11 cellular contexts compared by ENCODE assay signal in genomic region chr1:236066054-236066453, GRCh38. TPM values are rescaled to one million over a fixed set of nuclear protein-coding genes. Genes with fewer than 3 reads are reported as not detected.
DNase-seq lines count a peak whose midpoint lies in the region; ATAC-seq and TF ChIP-seq lines count a peak whose summit lies in the region.
"Had no signal": no experiment of that assay in that cellular context is flagged by ENCODE, and none has a peak within 500 bp of the region (broad histone marks: within the 10 kb centered on the region; RNA-seq: fewer than 3 reads in every experiment).

No MANE protein-coding gene starts in this region.

- H3K4me3 ChIP-seq in hepatocyte (no peak overlapping the region), rectal smooth muscle tissue (ENCODE audit: low read length) (peak overlapping the region; percentile 92)
- H3K4me3 ChIP-seq: PC-9 had no signal

- peak overlapping the region; percentile 7 for H3K9ac ChIP-seq in rectal smooth muscle tissue (ENCODE audit: low read length)

- intact Hi-C loops in activated T-helper 1 cell treated with anti-CD3 and anti-CD28 coated beads, Interleukin-12 subunit alpha, Interleukin-12 subunit beta, Interleukin-2, Interleukin-4 antibody, amounts not matched to agents 30 ng/mL and 10 ng/mL and 1 ng/mL, durations not matched to agents 14 hours and 24 hours and 36 hours (cut with micrococcal nuclease) = loop anchor here (1.0 to 5.0 kb wide), 3 partner anchors 8 to 564 kb away; partner anchors contain the start of gene B3GALNT2

- no peaks in the 10 kb centered on the region for H3K36me3 Mint-ChIP-seq in activated T-helper 1 cell treated with anti-CD3 and anti-CD28 coated beads, Interleukin-12 subunit alpha, Interleukin-12 subunit beta, Interleukin-2, Interleukin-4 antibody, amounts not matched to agents 30 ng/mL and 10 ng/mL and 1 ng/mL, durations not matched to agents 14 hours and 24 hours and 36 hours (ENCODE audit: low read depth)

- H3K27ac ChIP-seq in hepatocyte (peak overlapping the region; percentile 91), rectal smooth muscle tissue (ENCODE audit: low read depth, low read length) (peak overlapping the region; percentile 100)
- H3K27ac ChIP-seq: PC-9 had no signal

- H2AFZ ChIP-seq in hepatocyte = no peak overlapping the region
- H2AFZ ChIP-seq: PC-9 had no signal

- H3K79me2 ChIP-seq in hepatocyte = peaks cover 26% of the 10 kb centered on the region

- no peaks in the 10 kb centered on the region for H4K20me1 ChIP-seq in hepatocyte (ENCODE audit: insufficient read depth, poor library complexity, severe bottlenecking)

- H3K9me3 ChIP-seq in hepatocyte (ENCODE audit: low read depth) = no peaks in the 10 kb centered on the region

- H3K4me3 Mint-ChIP-seq in activated T-helper 1 cell treated with anti-CD3 and anti-CD28 coated beads, Interleukin-12 subunit alpha, Interleukin-12 subunit beta, Interleukin-2, Interleukin-4 antibody, amounts not matched to agents 30 ng/mL and 10 ng/mL and 1 ng/mL, durations not matched to agents 14 hours and 24 hours and 36 hours = peak overlapping the region; percentile 52

- peak; percentile 23 for DNase-seq in GM20000 (ENCODE audit: low spot score)
- DNase-seq in activated T-helper 1 cell treated with anti-CD3 and anti-CD28 coated beads, Interleukin-12 subunit alpha, Interleukin-12 subunit beta, Interleukin-2, Interleukin-4 antibody, amounts not matched to agents 30 ng/mL and 10 ng/mL and 1 ng/mL, durations not matched to agents 14 hours and 24 hours and 36 hours (ENCODE audit: low spot score) = no peak
- no peak for DNase-seq in hepatocyte (ENCODE audit: low spot score)
- DNase-seq in kidney glomerular epithelial cell (lab: John Stamatoyannopoulos, UW) = no peak
- no peak for DNase-seq in SIG-M5 treated with dmso at 0.1 percent for 504 hours (lab: John Stamatoyannopoulos, UW; ENCODE audit: unreplicated experiment)
- DNase-seq: glutamatergic neuron, NCI-H1694, PC-9 had no signal

- peaks cover 52% of the 10 kb centered on the region for H3K27me3 Mint-ChIP-seq in activated T-helper 1 cell treated with anti-CD3 and anti-CD28 coated beads, Interleukin-12 subunit alpha, Interleukin-12 subunit beta, Interleukin-2, Interleukin-4 antibody, amounts not matched to agents 30 ng/mL and 10 ng/mL and 1 ng/mL, durations not matched to agents 14 hours and 24 hours and 36 hours (ENCODE audit: insufficient read depth)

- WGBS in hepatocyte (ENCODE audit: low lambda C conversion rate, missing lambda C conversion rate) = 61% methylated on average over 6 of the region's 6 CpGs

- peak overlapping the region; percentile 79 for H3K4me2 ChIP-seq in hepatocyte
- H3K4me2 ChIP-seq: PC-9 had no signal

- H3K27ac Mint-ChIP-seq in activated T-helper 1 cell treated with anti-CD3 and anti-CD28 coated beads, Interleukin-12 subunit alpha, Interleukin-12 subunit beta, Interleukin-2, Interleukin-4 antibody, amounts not matched to agents 30 ng/mL and 10 ng/mL and 1 ng/mL, durations not matched to agents 14 hours and 24 hours and 36 hours = no peak overlapping the region

- H3K9me2 ChIP-seq in hepatocyte (replicated peaks; ENCODE audit: insufficient read depth) = no peaks in the 10 kb centered on the region

- H3K9me3 Mint-ChIP-seq in activated T-helper 1 cell treated with anti-CD3 and anti-CD28 coated beads, Interleukin-12 subunit alpha, Interleukin-12 subunit beta, Interleukin-2, Interleukin-4 antibody, amounts not matched to agents 30 ng/mL and 10 ng/mL and 1 ng/mL, durations not matched to agents 14 hours and 24 hours and 36 hours = no peaks in the 10 kb centered on the region

- H3K4me1 ChIP-seq in hepatocyte (ENCODE audit: insufficient read depth) = no peaks in the 10 kb centered on the region
- H3K4me1 ChIP-seq in rectal smooth muscle tissue (ENCODE audit: control insufficient read depth, insufficient read depth, low read length) = peaks cover 26% of the 10 kb centered on the region

- ATAC-seq in HG02571 (IDR thresholded peaks at IDR 0.05; ENCODE audit: unreplicated experiment) (no peak), HG03159 (IDR thresholded peaks at IDR 0.05; ENCODE audit: unreplicated experiment) (no peak)

- TF ChIP-seq CTCF in GM20000 (IDR thresholded peaks at IDR 0.05; ENCODE audit: extremely low read depth, missing control alignments) = no peak
- no peak for TF ChIP-seq CTCF in hepatocyte (IDR thresholded peaks at IDR 0.05; ENCODE audit: poor library complexity)

- H3K36me3 ChIP-seq in hepatocyte (replicated peaks; ENCODE audit: insufficient read depth, low read depth) = no peaks in the 10 kb centered on the region
- H3K36me3 ChIP-seq in rectal smooth muscle tissue (ENCODE audit: control insufficient read depth, insufficient read depth, low read length) = no peaks in the 10 kb centered on the region

- peaks cover 29% of the 10 kb centered on the region for H3K4me1 Mint-ChIP-seq in activated T-helper 1 cell treated with anti-CD3 and anti-CD28 coated beads, Interleukin-12 subunit alpha, Interleukin-12 subunit beta, Interleukin-2, Interleukin-4 antibody, amounts not matched to agents 30 ng/mL and 10 ng/mL and 1 ng/mL, durations not matched to agents 14 hours and 24 hours and 36 hours (ENCODE audit: low read depth)

- H3K27me3 ChIP-seq in hepatocyte (peaks cover 10% of the 10 kb centered on the region), rectal smooth muscle tissue (ENCODE audit: control insufficient read depth, insufficient read depth, low read length) (no peaks in the 10 kb centered on the region)

RNA-seq across cellular contexts. Expression of gene NID1, which starts 1.2 kb away (rescaled TPM):
- 0.44 and 0.65 TPM in 2 replicates for total RNA-seq in activated T-helper 1 cell treated with anti-CD3 and anti-CD28 coated beads, Interleukin-12 subunit alpha, Interleukin-12 subunit beta, Interleukin-2, Interleukin-4 antibody, amounts not matched to agents 30 ng/mL and 10 ng/mL and 1 ng/mL, durations not matched to agents 14 hours and 24 hours and 36 hours
- total RNA-seq in hepatocyte = 57.3 and 72.8 TPM in 2 replicates
- 53.8 and 58.8 TPM in 2 replicates for polyA plus RNA-seq in hepatocyte
- total RNA-seq: PC-9 had no signal

Comparison
In these comparisons a context has a peak if more than half of its experiments do, and no peak if none do; other contexts are left out.
1. RNA of gene NID1, which starts 1.2 kb away (total RNA-seq): 57.3 to 72.8 TPM in hepatocyte; 0.44 to 0.65 TPM in activated T-helper 1 cell treated with anti-CD3 and anti-CD28 coated beads, Interleukin-12 subunit alpha, Interleukin-12 subunit beta, Interleukin-2, Interleukin-4 antibody, amounts not matched to agents 30 ng/mL and 10 ng/mL and 1 ng/mL, durations not matched to agents 14 hours and 24 hours and 36 hours; every median in the first group is over 10 times any median in the second.